In genomic region chr13:19959831-19960672, GRCh38 we compare ENCODE assay signal across 8 cellular contexts. TPM values are rescaled to one million over a fixed set of nuclear protein-coding genes. Genes with fewer than 3 reads are reported as not detected.
A peak's percentile ranks its signal among the peaks of the same experiment; 100 is the strongest.
DNase-seq lines count a peak whose midpoint lies in the region; ATAC-seq and TF ChIP-seq lines count a peak whose summit lies in the region.

No MANE protein-coding gene starts in this region.

- TF ChIP-seq CTCF in RWPE2 (IDR thresholded peaks at IDR 0.05; ENCODE audit: poor library complexity, severe bottlenecking), result peak; percentile 85
- TF ChIP-seq CTCF in neural crest cell (conservative IDR thresholded peaks at IDR 0.05), result peak; percentile 83
- TF ChIP-seq CTCF in stomach (IDR thresholded peaks at IDR 0.05), result peak in 5 of 7 experiments; percentile 85 to 93 (median 92)

- H3K9ac ChIP-seq in ES-I3 (ENCODE audit: low read depth, low read length), result peak overlapping the region; percentile 96

- H3K4me3 Mint-ChIP-seq in neural crest cell, result peak overlapping the region; percentile 99

- H3K36me3 ChIP-seq in ES-I3 (ENCODE audit: insufficient read depth, low read length) (peaks cover 5% of the 10 kb centered on the region; the same call in 1 of the 2 replicates), RWPE2 (ENCODE audit: low read depth) (peaks cover 43% of the 10 kb centered on the region), stomach (peaks cover 0 to 11% (median 5%) of the 10 kb centered on the region in 4 donors)

- H3K9me3 ChIP-seq in ES-I3 (ENCODE audit: control insufficient read depth, insufficient read depth, low read length), result no peaks in the 10 kb centered on the region
- H3K9me3 ChIP-seq in RWPE2 (ENCODE audit: severe bottlenecking), result no peaks in the 10 kb centered on the region
- H3K9me3 ChIP-seq in stomach, result no peaks in the 10 kb centered on the region

- peak overlapping the region; percentile 97 for H3K27ac Mint-ChIP-seq in neural crest cell (ENCODE audit: unreplicated experiment)

- 3 to 6% (median 4%) methylated on average over 12 to 14 of the region's 14 CpGs for WGBS in stomach, 5 donors

- H3K27me3 ChIP-seq in RWPE2 (ENCODE audit: insufficient read depth, poor library complexity, severe bottlenecking) (no peaks in the 10 kb centered on the region), stomach (no peaks in the 10 kb centered on the region)

- no peak for TF ChIP-seq POLR2A in stomach (IDR thresholded peaks at IDR 0.05)

- H3K27ac ChIP-seq in RWPE2 (ENCODE audit: poor library complexity, severe bottlenecking) (peak overlapping the region; percentile 83), stomach (peak overlapping the region; percentile 97 to 100 (median 98))

- H3K27me3 Mint-ChIP-seq in neural crest cell (ENCODE audit: low read depth), result peaks cover 2% of the 10 kb centered on the region

- peaks cover 9% of the 10 kb centered on the region for H3K4me1 ChIP-seq in ES-I3 (ENCODE audit: insufficient read depth, low read length)
- peaks cover 19% of the 10 kb centered on the region for H3K4me1 ChIP-seq in RWPE2 (ENCODE audit: insufficient read depth, poor library complexity, severe bottlenecking)
- H3K4me1 ChIP-seq in stomach, result peaks cover 18 to 61% (median 53%) of the 10 kb centered on the region in 4 donors

- peak; percentile 90 for DNase-seq in H4 (ENCODE audit: low spot score)
- peak; percentile 88 for DNase-seq in LoVo (ENCODE audit: low spot score)
- DNase-seq in RWPE2 (ENCODE audit: low spot score), result peak; percentile 83
- DNase-seq in activated effector memory CD4-positive, alpha-beta T cell treated with Interleukin-2 at 50 U/mL for 16 hours, result peak; percentile 78
- peak; percentile 90 for DNase-seq in fibroblast of the conjunctiva (ENCODE audit: low read depth)
- peak; percentile 67 for DNase-seq in neural crest cell (ENCODE audit: low read depth, low spot score)
- peak; percentile 83 for DNase-seq in stomach

- no peaks in the 10 kb centered on the region for H3K36me3 Mint-ChIP-seq in neural crest cell (ENCODE audit: low read depth)

- peaks cover 23% of the 10 kb centered on the region for H3K4me1 Mint-ChIP-seq in neural crest cell

- ATAC-seq in RWPE2 (ENCODE audit: low read depth), result peak; percentile 63

- no peak for TF ChIP-seq EP300 in stomach (IDR thresholded peaks at IDR 0.05)

- H3K4me3 ChIP-seq in RWPE2 (ENCODE audit: severe bottlenecking) (peak overlapping the region; percentile 93), stomach (peak overlapping the region; percentile 81 to 89 (median 81))

- no peaks in the 10 kb centered on the region for H3K9me3 Mint-ChIP-seq in neural crest cell

- intact Hi-C loops in stomach (cut with DNase I; ENCODE audit: low total_unique reads), result loop anchor here (10.0 kb wide), 1 partner anchor 95 kb away; the partner anchor contains the start of gene ZMYM5

RNA-seq across cellular contexts. Expression of gene ZMYM2, which starts 1.5 kb away (rescaled TPM):
- 24.1 and 37.3 TPM in 2 replicates for total RNA-seq in H4 (2014; rRNA removed; shearing (Covaris generic))
- total RNA-seq in neural crest cell (134 TPM in 2 replicates), stomach (100 to 1,000 TPM in 4 of 5 donors, 10 to 100 TPM in 1; 45.5 to 182 (median 111) TPM)
- polyA plus RNA-seq in stomach, result 10 to 100 TPM; 10.8 to 22.5 (median 13.0) TPM

Comparison
In these comparisons a context has a peak if more than half of its experiments do, and no peak if none do; other contexts are left out.
1. Peak in every context shown above with its lines: DNase-seq, ATAC-seq, H3K4me3 ChIP-seq and H3K27ac ChIP-seq.